ENCODE assay signal across 8 cellular contexts in genomic region chr3:11820540-11821041, GRCh38. TPM values are rescaled to one million over a fixed set of nuclear protein-coding genes. Genes with fewer than 3 reads are reported as not detected.
A peak's percentile ranks its signal among the peaks of the same experiment; 100 is the strongest.
DNase-seq lines count a peak whose midpoint lies in the region; ATAC-seq and TF ChIP-seq lines count a peak whose summit lies in the region.

No MANE protein-coding gene starts in this region.

- H3K79me2 ChIP-seq in Loucy (ENCODE audit: insufficient read depth, low read length): no peaks in the 10 kb centered on the region

- no peaks in the 10 kb centered on the region for H3K9me2 ChIP-seq in Loucy (replicated peaks; ENCODE audit: low read depth, low read length)

- no peaks in the 10 kb centered on the region for H3K4me1 ChIP-seq in Loucy (ENCODE audit: insufficient read depth, low read length, poor library complexity, severe bottlenecking)
- no peaks in the 10 kb centered on the region for H3K4me1 ChIP-seq in mucosa of descending colon (ENCODE audit: low read depth)
- no peaks in the 10 kb centered on the region for H3K4me1 ChIP-seq in effector memory CD4-positive, alpha-beta T cell (ENCODE audit: control insufficient read depth, insufficient read depth, low read length, poor library complexity, severe bottlenecking)

- H3K27ac ChIP-seq in effector memory CD4-positive, alpha-beta T cell (ENCODE audit: insufficient read depth, low read length, poor library complexity, severe bottlenecking): no peak overlapping the region

- no peak overlapping the region for H3K4me3 ChIP-seq in Loucy (ENCODE audit: low read length, poor library complexity, severe bottlenecking)
- H3K4me3 ChIP-seq in mucosa of descending colon: no peak overlapping the region
- no peak overlapping the region for H3K4me3 ChIP-seq in effector memory CD4-positive, alpha-beta T cell (ENCODE audit: insufficient read depth, low read depth, low read length, poor library complexity, severe bottlenecking)

- ATAC-seq in GM21447 (IDR thresholded peaks at IDR 0.05; ENCODE audit: unreplicated experiment): peak; percentile 85
- ATAC-seq in mucosa of descending colon: no peak

- H3K9ac ChIP-seq in Loucy (ENCODE audit: low read depth, low read length, poor library complexity, severe bottlenecking): no peak overlapping the region

- TF ChIP-seq CTCF in GM10248 (IDR thresholded peaks at IDR 0.05; ENCODE audit: control extremely low read depth, extremely low read depth, low read depth, missing control alignments) (peak; percentile 13), Loucy (conservative IDR thresholded peaks at IDR 0.05; ENCODE audit: low read length) (0 out of 2 replicates have a peak, but pooled peaks have one; percentile 15), mucosa of descending colon (IDR thresholded peaks at IDR 0.05) (no peak)

- H3K36me3 ChIP-seq in Loucy (ENCODE audit: insufficient read depth, low read length) (peaks cover 39% of the 10 kb centered on the region; the same call in 1 of the 2 replicates), mucosa of descending colon (ENCODE audit: low read depth) (peaks cover under 1% of the 10 kb centered on the region)
- H3K36me3 ChIP-seq in effector memory CD4-positive, alpha-beta T cell (ENCODE audit: control insufficient read depth, insufficient read depth, low read length): peaks cover 43% of the 10 kb centered on the region

- DNase-seq in GM10248 (ENCODE audit: extremely low spot score) (peak; percentile 28), glomerular endothelial cell (ENCODE audit: extremely low read depth, low read depth, low spot score) (peak; percentile 10), mucosa of descending colon (no peak), kidney glomerular epithelial cell (lab: John Stamatoyannopoulos, UW) (no peak), posterior vena cava (ENCODE audit: low spot score) (no peak)
- no peak for DNase-seq in effector memory CD4-positive, alpha-beta T cell

- CTCF ChIA-PET in GM10248 (lab: Yijun Ruan, JAX): interaction anchor here (1.0 to 2.2 kb wide), 2 partner anchors 10 kb away, joined by 3 to 5 read pairs; no protein-coding TSS in a partner anchor

- POLR2A ChIA-PET in GM10248 (lab: Yijun Ruan, JAX): no interaction called here

- no peaks in the 10 kb centered on the region for H3F3A ChIP-seq in Loucy (ENCODE audit: low read depth)

- no peak overlapping the region for H3K4me2 ChIP-seq in Loucy (ENCODE audit: low read depth, low read length, poor library complexity, severe bottlenecking)

- intact Hi-C loops in mucosa of descending colon (cut with DNase I, micrococcal nuclease) (no loop called here), posterior vena cava (cut with DNase I) (no loop called here)

- H3K27me3 ChIP-seq in Loucy (ENCODE audit: insufficient read depth, low read length, poor library complexity, severe bottlenecking): no peaks in the 10 kb centered on the region
- H3K27me3 ChIP-seq in effector memory CD4-positive, alpha-beta T cell (replicated peaks; ENCODE audit: control insufficient read depth, insufficient read depth, low read length, poor library complexity, severe bottlenecking): no peaks in the 10 kb centered on the region

- no peaks in the 10 kb centered on the region for H4K20me1 ChIP-seq in Loucy (ENCODE audit: insufficient read depth, low read length, poor library complexity, severe bottlenecking)

- H3K9me3 ChIP-seq in Loucy (ENCODE audit: insufficient read depth, low read depth, low read length): no peaks in the 10 kb centered on the region
- H3K9me3 ChIP-seq in mucosa of descending colon: no peaks in the 10 kb centered on the region
- no peaks in the 10 kb centered on the region for H3K9me3 ChIP-seq in effector memory CD4-positive, alpha-beta T cell (ENCODE audit: control insufficient read depth, low read length)

- no peak overlapping the region for H2AFZ ChIP-seq in Loucy (ENCODE audit: low read length)

RNA-seq across cellular contexts. Expression of gene TAMM41, which starts 26.1 kb away (rescaled TPM):
- total RNA-seq in glomerular endothelial cell (17.3 and 18.8 TPM in 2 replicates), mucosa of descending colon (10 to 100 TPM; 17.9 to 27.3 (median 20.5) TPM), posterior vena cava (10 to 100 TPM; 15.5 to 15.8 TPM)

Comparison
In these comparisons a context has a peak if more than half of its experiments do, and no peak if none do; other contexts are left out.
1. DNase-seq: peak in GM10248 (single experiment) and glomerular endothelial cell (single experiment); none in mucosa of descending colon (0 of 3), kidney glomerular epithelial cell (single experiment), posterior vena cava (single experiment) and effector memory CD4-positive, alpha-beta T cell (0 of 3).